ENCODE assay signal across 8 cellular contexts in genomic region chr17:28228109-28228840, GRCh38.
DNase-seq lines count a peak whose midpoint lies in the region; ATAC-seq lines count a peak whose summit lies in the region.

No MANE protein-coding gene starts in this region.

- peak overlapping the region; percentile 82 for H3K4me3 Mint-ChIP-seq in activated naive CD8-positive, alpha-beta T cell
- H3K4me3 Mint-ChIP-seq in stimulated activated memory B cell treated with anti-CD40 and anti-IgM and Interleukin-4, amounts not matched to agents 10 μg/mL and 1 μg/mL and 100 μg/mL, for 72 hours: peak overlapping the region; percentile 74

- ATAC-seq in stimulated activated memory B cell treated with anti-CD40 and anti-IgM and Interleukin-4, amounts not matched to agents 10 μg/mL and 1 μg/mL and 100 μg/mL, for 72 hours: peak; percentile 34
- ATAC-seq in HG03280 (IDR thresholded peaks at IDR 0.05; ENCODE audit: unreplicated experiment) (no peak), HG03342 (IDR thresholded peaks at IDR 0.05; ENCODE audit: unreplicated experiment) (no peak)

- peak overlapping the region; percentile 79 for H3K4me3 ChIP-seq in iPS-18c (ENCODE audit: insufficient read depth, low read depth, low read length)

- no peak overlapping the region for H3K27ac Mint-ChIP-seq in activated naive CD8-positive, alpha-beta T cell
- no peak overlapping the region for H3K27ac Mint-ChIP-seq in stimulated activated memory B cell treated with anti-CD40 and anti-IgM and Interleukin-4, amounts not matched to agents 10 μg/mL and 1 μg/mL and 100 μg/mL, for 72 hours

- H3K27me3 Mint-ChIP-seq in activated naive CD8-positive, alpha-beta T cell: peaks cover 31% of the 10 kb centered on the region
- peaks cover 71% of the 10 kb centered on the region for H3K27me3 Mint-ChIP-seq in stimulated activated memory B cell treated with anti-CD40 and anti-IgM and Interleukin-4, amounts not matched to agents 10 μg/mL and 1 μg/mL and 100 μg/mL, for 72 hours

- no peaks in the 10 kb centered on the region for H3K36me3 Mint-ChIP-seq in activated naive CD8-positive, alpha-beta T cell
- H3K36me3 Mint-ChIP-seq in stimulated activated memory B cell treated with anti-CD40 and anti-IgM and Interleukin-4, amounts not matched to agents 10 μg/mL and 1 μg/mL and 100 μg/mL, for 72 hours: no peaks in the 10 kb centered on the region

- H3K9me3 ChIP-seq in iPS-18c (ENCODE audit: control insufficient read depth, insufficient read depth, low read length): no peaks in the 10 kb centered on the region

- DNase-seq in SIG-M5 treated with dmso at 0.1 percent for 504 hours (lab: John Stamatoyannopoulos, UW; ENCODE audit: unreplicated experiment) (peak; percentile 48), SIG-M5 (lab: John Stamatoyannopoulos, UW) (no peak)
- no peak for DNase-seq in stimulated activated CD4-positive, alpha-beta T cell treated with anti-CD3 and anti-CD28 coated beads, Interleukin-4, amount 100 ng/mL, for 24 hours

- peaks cover 6% of the 10 kb centered on the region for H3K4me1 Mint-ChIP-seq in activated naive CD8-positive, alpha-beta T cell (ENCODE audit: low read depth)
- H3K4me1 Mint-ChIP-seq in stimulated activated memory B cell treated with anti-CD40 and anti-IgM and Interleukin-4, amounts not matched to agents 10 μg/mL and 1 μg/mL and 100 μg/mL, for 72 hours: peaks cover 12% of the 10 kb centered on the region

- no peaks in the 10 kb centered on the region for H3K9me3 Mint-ChIP-seq in activated naive CD8-positive, alpha-beta T cell (ENCODE audit: low read depth)
- no peaks in the 10 kb centered on the region for H3K9me3 Mint-ChIP-seq in stimulated activated memory B cell treated with anti-CD40 and anti-IgM and Interleukin-4, amounts not matched to agents 10 μg/mL and 1 μg/mL and 100 μg/mL, for 72 hours
